8 cellular contexts compared by ENCODE assay signal in the genomic region with DNA sequence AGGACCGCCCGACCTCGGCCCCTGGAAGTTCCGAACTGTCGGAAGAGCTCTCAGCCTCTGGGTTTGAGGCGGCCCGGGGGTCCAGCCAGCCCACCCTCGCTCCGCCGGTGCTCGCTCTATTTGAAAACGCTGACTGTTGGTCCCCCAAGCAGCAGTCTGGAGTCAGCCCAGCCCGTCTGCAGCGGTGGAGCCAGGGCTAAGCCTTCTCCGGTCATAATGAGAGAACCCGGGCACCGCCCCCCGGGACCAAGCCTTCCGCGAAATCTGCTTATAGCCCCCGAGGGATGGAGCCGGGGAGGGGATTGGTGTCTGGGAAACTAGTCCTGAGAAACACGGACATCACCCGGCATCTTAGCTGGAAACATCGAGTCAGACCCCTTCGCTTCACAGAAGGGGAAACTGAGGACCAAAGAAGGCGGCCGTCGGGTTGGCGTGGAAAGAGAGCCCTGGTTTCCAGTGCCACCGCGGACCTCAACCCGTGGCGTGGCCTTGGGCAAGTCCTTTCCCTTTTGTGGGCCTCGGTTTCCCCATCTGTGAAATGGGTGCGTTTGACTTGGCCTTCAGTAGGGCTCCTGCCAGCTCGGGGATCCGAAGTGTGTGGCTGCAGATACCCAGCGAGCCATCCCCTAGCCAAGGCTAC. TPM values are rescaled to one million over a fixed set of nuclear protein-coding genes. Genes with fewer than 3 reads are reported as not detected.
DNase-seq lines count a peak whose midpoint lies in the region; ATAC-seq and TF ChIP-seq lines count a peak whose summit lies in the region.

No MANE protein-coding gene starts in this region.

- TF ChIP-seq CTCF in HFF-Myc (IDR thresholded peaks at IDR 0.05; ENCODE audit: low read depth, low read length, missing control alignments) = no peak

- peaks cover 62% of the 10 kb centered on the region for H3K4me1 Mint-ChIP-seq in activated T-helper 1 cell treated with anti-CD3 and anti-CD28 coated beads, Interleukin-12 subunit alpha, Interleukin-12 subunit beta, Interleukin-2, Interleukin-4 antibody, amounts not matched to agents 30 ng/mL and 10 ng/mL and 1 ng/mL, durations not matched to agents 14 hours and 24 hours and 36 hours (ENCODE audit: low read depth)

- H3K36me3 Mint-ChIP-seq in activated T-helper 1 cell treated with anti-CD3 and anti-CD28 coated beads, Interleukin-12 subunit alpha, Interleukin-12 subunit beta, Interleukin-2, Interleukin-4 antibody, amounts not matched to agents 30 ng/mL and 10 ng/mL and 1 ng/mL, durations not matched to agents 14 hours and 24 hours and 36 hours (ENCODE audit: low read depth) = peaks cover 44% of the 10 kb centered on the region

- intact Hi-C loops in activated T-helper 1 cell treated with anti-CD3 and anti-CD28 coated beads, Interleukin-12 subunit alpha, Interleukin-12 subunit beta, Interleukin-2, Interleukin-4 antibody, amounts not matched to agents 30 ng/mL and 10 ng/mL and 1 ng/mL, durations not matched to agents 14 hours and 24 hours and 36 hours (cut with micrococcal nuclease) = loop anchor here (1.0 kb wide), 1 partner anchor 8 kb away; no protein-coding TSS in a partner anchor

- H3K27me3 ChIP-seq in iPS-15b (ENCODE audit: control insufficient read depth, insufficient read depth, low read length) = peaks cover 24% of the 10 kb centered on the region

- no peaks in the 10 kb centered on the region for H3K9me3 ChIP-seq in iPS-15b (ENCODE audit: control insufficient read depth, insufficient read depth, low read length)

- H3K27ac Mint-ChIP-seq in activated T-helper 1 cell treated with anti-CD3 and anti-CD28 coated beads, Interleukin-12 subunit alpha, Interleukin-12 subunit beta, Interleukin-2, Interleukin-4 antibody, amounts not matched to agents 30 ng/mL and 10 ng/mL and 1 ng/mL, durations not matched to agents 14 hours and 24 hours and 36 hours = peak overlapping the region; percentile 92

- H3K4me3 ChIP-seq in HFF-Myc (replicated peaks; ENCODE audit: low read depth, low read length) (peak overlapping the region; percentile 72), iPS-15b (ENCODE audit: low read depth, low read length) (peak overlapping the region; percentile 68)

- peak overlapping the region; percentile 96 for H3K4me3 Mint-ChIP-seq in activated T-helper 1 cell treated with anti-CD3 and anti-CD28 coated beads, Interleukin-12 subunit alpha, Interleukin-12 subunit beta, Interleukin-2, Interleukin-4 antibody, amounts not matched to agents 30 ng/mL and 10 ng/mL and 1 ng/mL, durations not matched to agents 14 hours and 24 hours and 36 hours

- no peaks in the 10 kb centered on the region for H3K27me3 Mint-ChIP-seq in activated T-helper 1 cell treated with anti-CD3 and anti-CD28 coated beads, Interleukin-12 subunit alpha, Interleukin-12 subunit beta, Interleukin-2, Interleukin-4 antibody, amounts not matched to agents 30 ng/mL and 10 ng/mL and 1 ng/mL, durations not matched to agents 14 hours and 24 hours and 36 hours (ENCODE audit: insufficient read depth)

- no peak overlapping the region for H3K9ac ChIP-seq in iPS-15b (ENCODE audit: low read depth, low read length)

- H3K36me3 ChIP-seq in iPS-15b (ENCODE audit: control insufficient read depth, insufficient read depth, low read length) = no peaks in the 10 kb centered on the region

- peaks cover 4% of the 10 kb centered on the region for H3K4me1 ChIP-seq in iPS-15b (ENCODE audit: control insufficient read depth, insufficient read depth, low read length)

- no peak for DNase-seq in HFF-Myc (ENCODE audit: extremely low read depth, low read depth)
- DNase-seq in activated T-helper 1 cell treated with anti-CD3 and anti-CD28 coated beads, Interleukin-12 subunit alpha, Interleukin-12 subunit beta, Interleukin-2, Interleukin-4 antibody, amounts not matched to agents 30 ng/mL and 10 ng/mL and 1 ng/mL, durations not matched to agents 14 hours and 24 hours and 36 hours (ENCODE audit: low spot score) = no peak
- DNase-seq in stimulated activated CD4-positive, alpha-beta T cell treated with anti-CD3 and anti-CD28 coated beads, Interleukin-15, amount 100 ng/mL, for 24 hours = peak; percentile 41
- no peak for DNase-seq in NK-92 treated with Interleukin-12 subunit alpha and Interleukin-12 subunit beta, amount 100 ng/mL, for 24 hours (lab: John Stamatoyannopoulos, UW)
- DNase-seq in iPS-NIHi7 (ENCODE audit: extremely low spot score) = no peak
- DNase-seq in middle frontal gyrus (ENCODE audit: extremely low spot score, low spot score) = no peak

- H3K9me3 Mint-ChIP-seq in activated T-helper 1 cell treated with anti-CD3 and anti-CD28 coated beads, Interleukin-12 subunit alpha, Interleukin-12 subunit beta, Interleukin-2, Interleukin-4 antibody, amounts not matched to agents 30 ng/mL and 10 ng/mL and 1 ng/mL, durations not matched to agents 14 hours and 24 hours and 36 hours = no peaks in the 10 kb centered on the region

- no peak for ATAC-seq in HG03378 (IDR thresholded peaks at IDR 0.05; ENCODE audit: unreplicated experiment)

RNA-seq across cellular contexts. Expression of a gene that starts 1.0 kb away (rescaled TPM):
- total RNA-seq in activated T-helper 1 cell treated with anti-CD3 and anti-CD28 coated beads, Interleukin-12 subunit alpha, Interleukin-12 subunit beta, Interleukin-2, Interleukin-4 antibody, amounts not matched to agents 30 ng/mL and 10 ng/mL and 1 ng/mL, durations not matched to agents 14 hours and 24 hours and 36 hours = 341 and 348 TPM in 2 replicates
